In genomic region chr20:49821850-49822249, GRCh38 we compare ENCODE assay signal across 1 cellular context.
TF ChIP-seq lines count a peak whose summit lies in the region.

No MANE protein-coding gene starts in this region.

TF ChIP-seq in HCT116, 20 proteins besides CTCF, POLR2A, EP300 and RAD21 (continued from another document):
- TF ChIP-seq REST (IDR thresholded peaks at IDR 0.05; ENCODE audit: low read depth) (no peak), EZH2 (IDR thresholded peaks at IDR 0.05) (no peak), SRF (IDR thresholded peaks at IDR 0.05; ENCODE audit: low read depth) (no peak), EZH2phosphoT487 (IDR thresholded peaks at IDR 0.05; ENCODE audit: borderline replicate concordance) (no peak)
